18 cellular contexts compared by ENCODE assay signal in the genomic region with DNA sequence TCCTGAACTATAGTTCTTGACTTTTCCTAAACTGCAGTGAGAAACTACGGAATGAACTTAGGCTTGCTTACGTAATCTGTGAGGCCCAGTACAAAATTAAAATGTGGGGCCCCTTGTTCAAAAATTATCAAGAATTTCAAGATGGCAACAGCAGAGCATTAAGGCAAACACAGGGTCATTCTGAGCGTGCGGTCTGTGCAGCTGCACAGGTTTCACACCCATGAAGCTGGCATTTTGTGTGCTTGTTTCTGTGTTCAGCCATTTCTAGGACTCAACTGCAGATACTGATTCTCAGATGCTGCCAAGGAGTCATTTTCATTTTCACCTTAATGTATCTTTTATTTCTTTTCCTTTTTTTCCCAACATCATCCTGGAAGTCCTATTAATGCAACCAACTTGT.
"Had no signal": no experiment of that assay in that cellular context is flagged by ENCODE, and none has a peak within 500 bp of the region (broad histone marks: within the 10 kb centered on the region; RNA-seq: fewer than 3 reads in every experiment).

No MANE protein-coding gene starts in this region.

- H3K4me1 ChIP-seq: foreskin keratinocyte, tibial artery had no signal

- H3K9me3 Mint-ChIP-seq: activated naive CD4-positive, alpha-beta T cell treated with anti-CD3 and anti-CD28 coated beads for 36 hours; dendritic cell treated with granulocyte-macrophage colony-stimulating factor and Interleukin-4, amounts not matched to agents 40 ng/mL and 50 ng/mL, for 4 days; effector memory CD8-positive, alpha-beta T cell; memory B cell; nephron had no signal

- H3K27me3 ChIP-seq: tibial artery had no signal

- H3K4me3 ChIP-seq: tibial artery had no signal

- H3K36me3 Mint-ChIP-seq: memory B cell had no signal

- H3K4me3 Mint-ChIP-seq: activated CD8-positive, alpha-beta memory T cell treated with anti-CD3 and anti-CD28 coated beads, Interleukin-2, amount 10 ng/mL, durations not matched to agents 7 days and 5 days; activated naive CD4-positive, alpha-beta T cell treated with anti-CD3 and anti-CD28 coated beads for 36 hours; dendritic cell treated with granulocyte-macrophage colony-stimulating factor and Interleukin-4, amounts not matched to agents 40 ng/mL and 50 ng/mL, for 4 days; memory B cell; nephron had no signal

- H3K36me3 ChIP-seq: tibial artery had no signal

- H3K27me3 Mint-ChIP-seq: activated CD8-positive, alpha-beta memory T cell treated with anti-CD3 and anti-CD28 coated beads, Interleukin-2, amount 10 ng/mL, durations not matched to agents 7 days and 5 days; effector memory CD8-positive, alpha-beta T cell had no signal

- H3K27ac ChIP-seq: foreskin keratinocyte, tibial artery had no signal

- H3K4me1 Mint-ChIP-seq: memory B cell, nephron had no signal

- DNase-seq: activated CD8-positive, alpha-beta memory T cell treated with anti-CD3 and anti-CD28 coated beads, Interleukin-2, amount 10 ng/mL, durations not matched to agents 7 days and 5 days; activated naive CD4-positive, alpha-beta T cell treated with anti-CD3 and anti-CD28 coated beads for 36 hours; activated T-cell treated with anti-CD3 and anti-CD28 coated beads, Interleukin-2, amount 50 U/mL, for 1 hour; anterior cingulate cortex; effector memory CD8-positive, alpha-beta T cell; foreskin keratinocyte; kidney glomerular epithelial cell; left ventricle myocardium superior; nucleus accumbens; posterior cingulate gyrus; retina; stimulated activated CD4-positive, alpha-beta T cell treated with anti-CD3 and anti-CD28 coated beads, Interleukin-12 subunit alpha, Interleukin-12 subunit beta, amount 100 ng/mL, for 4 hours; stimulated activated CD4-positive, alpha-beta T cell treated with anti-CD3 and anti-CD28 coated beads, Interleukin-2, amount 100 ng/mL, for 24 hours; tibial artery had no signal

- H3K27ac Mint-ChIP-seq: activated CD8-positive, alpha-beta memory T cell treated with anti-CD3 and anti-CD28 coated beads, Interleukin-2, amount 10 ng/mL, durations not matched to agents 7 days and 5 days; activated naive CD4-positive, alpha-beta T cell treated with anti-CD3 and anti-CD28 coated beads for 36 hours; activated T-helper 2 cell treated with anti-CD3 and anti-CD28 coated beads, Interferon-gamma antibody, Interleukin-2, Interleukin-4, amounts not matched to agents 10 μg/mL and 5 μg/mL and 100 μg/mL, durations not matched to agents 14 hours and 24 hours and 36 hours; dendritic cell treated with granulocyte-macrophage colony-stimulating factor and Interleukin-4, amounts not matched to agents 40 ng/mL and 50 ng/mL, for 4 days; memory B cell; nephron had no signal

- ATAC-seq: activated CD8-positive, alpha-beta memory T cell treated with anti-CD3 and anti-CD28 coated beads, Interleukin-2, amount 10 ng/mL, durations not matched to agents 7 days and 5 days; effector memory CD8-positive, alpha-beta T cell; foreskin keratinocyte; left ventricle myocardium superior had no signal

- H3K9me3 ChIP-seq: tibial artery had no signal
